1 cellular context compared by ENCODE assay signal in genomic region chr7:34339061-34339526, GRCh38.
TF ChIP-seq lines count a peak whose summit lies in the region.

No MANE protein-coding gene starts in this region.

TF ChIP-seq in H1, 55 proteins besides CTCF, POLR2A, EP300 and RAD21 (continued from another document):
- no peak for TF ChIP-seq CBX8 (IDR thresholded peaks at IDR 0.05; ENCODE audit: borderline replicate concordance, low read depth, low read length)
- no peak for TF ChIP-seq SUZ12 (IDR thresholded peaks at IDR 0.05; ENCODE audit: low read length)
- no peak for TF ChIP-seq RXRA (IDR thresholded peaks at IDR 0.05; ENCODE audit: insufficient read depth, low read depth, low read length)
- no peak for TF ChIP-seq JUN (IDR thresholded peaks at IDR 0.05; ENCODE audit: low read depth, low read length)
- no peak for TF ChIP-seq ATF2 (IDR thresholded peaks at IDR 0.05; ENCODE audit: low read length)
- TF ChIP-seq CTBP2 (IDR thresholded peaks at IDR 0.05; ENCODE audit: borderline replicate concordance, insufficient read depth, insufficient read length, low read length) = no peak
- TF ChIP-seq TBP (IDR thresholded peaks at IDR 0.05; ENCODE audit: low read depth, low read length) = no peak
- TF ChIP-seq TAF7 (optimal IDR thresholded peaks at IDR 0.05; ENCODE audit: borderline replicate concordance, low read depth, low read length) = no peak
- TF ChIP-seq SAP30 (IDR thresholded peaks at IDR 0.05; ENCODE audit: insufficient read depth, insufficient replicate concordance, low read length) = no peak
- no peak for TF ChIP-seq KDM4A (IDR thresholded peaks at IDR 0.05; ENCODE audit: low read depth, low read length, severe bottlenecking)
